Comparison of ENCODE assay signal across 21 cellular contexts in genomic region chr1:42783092-42783491, GRCh38. TPM values are rescaled to one million over a fixed set of nuclear protein-coding genes. Genes with fewer than 3 reads are reported as not detected.
A peak's percentile ranks its signal among the peaks of the same experiment; 100 is the strongest.
DNase-seq lines count a peak whose midpoint lies in the region; ATAC-seq, FAIRE-seq and TF ChIP-seq lines count a peak whose summit lies in the region.
"Had no signal": no experiment of that assay in that cellular context is flagged by ENCODE, and none has a peak within 500 bp of the region (broad histone marks: within the 10 kb centered on the region; RNA-seq: fewer than 3 reads in every experiment).

No MANE protein-coding gene starts in this region.

- H3K4me1 ChIP-seq in HepG2 (ENCODE audit: insufficient read depth, low read length) (no peaks in the 10 kb centered on the region), right lobe of liver (peaks cover 0 to 7% (median 0%) of the 10 kb centered on the region in 4 donors)
- H3K4me1 ChIP-seq: A549 had no signal

- H3K4me3 Mint-ChIP-seq in T-helper 17 cell = no peak overlapping the region
- H3K4me3 Mint-ChIP-seq: B cell had no signal

- no peaks in the 10 kb centered on the region for H3K9me3 ChIP-seq in HepG2 (ENCODE audit: low read length)
- no peaks in the 10 kb centered on the region for H3K9me3 ChIP-seq in right lobe of liver
- no peaks in the 10 kb centered on the region for H3K9me3 ChIP-seq in T-helper 17 cell (ENCODE audit: control insufficient read depth, low read length, poor library complexity, severe bottlenecking)
- H3K9me3 ChIP-seq: A549; BLaER1 treated with 17β-estradiol and CSF1 and Interleukin-3, amounts not matched to agents 10 nM and 100 nM had no signal

- peak overlapping the region; percentile 34 for H3K27ac Mint-ChIP-seq in T-helper 17 cell
- H3K27ac Mint-ChIP-seq: B cell had no signal

- H3K36me3 ChIP-seq in HepG2 (replicated peaks in 1 of 2; ENCODE audit: control insufficient read depth in 1 of 2, insufficient read depth in 2 of 2, low read length in 2 of 2) (peaks cover 2 to 13% of the 10 kb centered on the region in 2 experiments; a peak in 3 of 5 replicates), right lobe of liver (no peaks in the 10 kb centered on the region)

- intact Hi-C loops in HepG2 (cut with micrococcal nuclease; ENCODE audit: unreplicated experiment) = no loop called here
- intact Hi-C loops in right lobe of liver (cut with DNase I) = no loop called here

- no peak for FAIRE-seq in HepG2 (lab: Jason Lieb, UNC)
- FAIRE-seq: A549, G401.6, GM12891 had no signal

- TF ChIP-seq POLR2A in HepG2 (IDR thresholded peaks at IDR 0.05; ENCODE audit: insufficient read depth in 1 of 2, low read depth in 2 of 2, low read length in 2 of 2) (no peak), right lobe of liver (IDR thresholded peaks at IDR 0.05) (no peak)

- no peaks in the 10 kb centered on the region for H3K79me2 ChIP-seq in HepG2 (ENCODE audit: insufficient read depth, low read length)

- CTCF ChIA-PET in HepG2 (lab: Yijun Ruan, JAX; ENCODE audit: low intra/inter-chr PET ratio, low total read pairs) = interaction anchor here (0.8 kb wide), 1 partner anchor 291 kb away, joined by 3 read pairs; no protein-coding TSS in a partner anchor

- 97% methylated on average over 2 of the region's 2 CpGs for WGBS in HepG2 (ENCODE audit: low lambda C conversion rate)
- 92% methylated on average over 2 of the region's 2 CpGs for WGBS in right lobe of liver (ENCODE audit: insufficient coverage, low coverage, low lambda C conversion rate, missing lambda C conversion rate)

- H4K20me1 ChIP-seq in HepG2 (ENCODE audit: insufficient read depth, low read length) = no peaks in the 10 kb centered on the region

- TF ChIP-seq EP300 in HepG2 (IDR thresholded peaks at IDR 0.05; ENCODE audit: low read depth in 2 of 2, low read length in 2 of 2) (no peak), HepG2 (CRISPR knock-in tag; IDR thresholded peaks at IDR 0.05; ENCODE audit: borderline replicate concordance) (no peak)

- TF ChIP-seq RAD21 in HepG2 (CRISPR knock-in tag; IDR thresholded peaks at IDR 0.05) = no peak

- peaks cover 25% of the 10 kb centered on the region for H3K4me1 Mint-ChIP-seq in T-helper 17 cell

- H3K36me3 Mint-ChIP-seq in T-helper 17 cell (ENCODE audit: low read depth) = peaks cover 15% of the 10 kb centered on the region

- no peak overlapping the region for H3K9ac ChIP-seq in HepG2 (ENCODE audit: insufficient read depth, low read depth, low read length)
- H3K9ac ChIP-seq: BLaER1 treated with 17β-estradiol and CSF1 and Interleukin-3, amounts not matched to agents 10 nM and 100 nM had no signal

- no peak for TF ChIP-seq CTCF in HepG2 (CRISPR knock-in tag; IDR thresholded peaks at IDR 0.05)
- no peak for TF ChIP-seq CTCF in right lobe of liver (IDR thresholded peaks at IDR 0.05)

- BruUV-seq in HepG2 (replicated peaks; lab: Mats Ljungman, UMichigan) = no TSS peak

- no peak overlapping the region for H3K4me2 ChIP-seq in HepG2 (ENCODE audit: low read depth, low read length)
- H3K4me2 ChIP-seq: A549 had no signal

- H3K4me3 ChIP-seq in HepG2 (replicated peaks in 1 of 3; ENCODE audit: insufficient read depth in 1 of 3, low read depth in 2 of 3, low read length in 3 of 3) (no peak overlapping the region), right lobe of liver (no peak overlapping the region)
- H3K4me3 ChIP-seq: A549; BLaER1 treated with 17β-estradiol and CSF1 and Interleukin-3, amounts not matched to agents 10 nM and 100 nM had no signal

- POLR2A ChIA-PET in HepG2 (lab: Yijun Ruan, JAX) = interaction anchor here (3.2 kb wide), 1 partner anchor 16 kb away, joined by 9 read pairs; the partner anchor contains the start of genes C1orf50 and P3H1

- no peak overlapping the region for H3K27ac ChIP-seq in HepG2 (ENCODE audit: extremely low read length, insufficient read depth, low read length)
- no peak overlapping the region for H3K27ac ChIP-seq in right lobe of liver
- peak overlapping the region; percentile 38 for H3K27ac ChIP-seq in epithelial cell of prostate
- H3K27ac ChIP-seq: 22Rv1; A549; BLaER1 treated with 17β-estradiol and CSF1 and Interleukin-3, amounts not matched to agents 10 nM and 100 nM; C4-2B had no signal

- H2AFZ ChIP-seq in HepG2 (ENCODE audit: low read length) = no peak overlapping the region

- H3K27me3 ChIP-seq in HepG2 (ENCODE audit: control insufficient read depth in 1 of 2, insufficient read depth in 2 of 2, low read length in 2 of 2) (no peaks in the 10 kb centered on the region), right lobe of liver (no peaks in the 10 kb centered on the region)

- in situ Hi-C loops in HepG2 (cut with HindIII; ENCODE audit: extremely low pct_ligation_motif_present, low pct_unique_long_range_greater_than_20kb) = no loop called here

- DNase-seq in HepG2 (ENCODE audit: low spot score) (no peak), right lobe of liver (no peak), T-helper 17 cell (no peak), epithelial cell of prostate (ENCODE audit: low read depth, low spot score) (no peak), DMS 273 (lab: John Stamatoyannopoulos, UW; ENCODE audit: unreplicated experiment) (no peak)
- DNase-seq: AML-193; CD4-positive, alpha-beta memory T cell; CD8-positive, alpha-beta memory T cell; COR-L47; DMS79 treated with DMSO at 0.1 percent for 48 hours; GF-D8 had no signal

- no peaks in the 10 kb centered on the region for H3K27me3 Mint-ChIP-seq in T-helper 17 cell
- H3K27me3 Mint-ChIP-seq: CD4-positive, alpha-beta memory T cell had no signal

- ATAC-seq in HepG2 = no peak
- no peak for ATAC-seq in right lobe of liver
- ATAC-seq in T-helper 17 cell = no peak
- no peak for ATAC-seq in GM18868 (IDR thresholded peaks at IDR 0.05; ENCODE audit: unreplicated experiment)
- ATAC-seq: A549 had no signal

RNA-seq across cellular contexts. Expression of gene TMEM269, which starts 1.7 kb away (rescaled TPM):
- total RNA-seq in HepG2 (2016; rRNA removed; fragmentation: Illumina TruSeq; extraction: Trizol) (0.15 and 0.24 TPM in 2 replicates), right lobe of liver (under 1 TPM in 1 of 6 experiments, not detected in 5; 0.07 TPM), T-helper 17 cell (under 1 TPM; 0.42 to 0.47 TPM)
- not detected in 2 replicates for total RNA-seq in HepG2 (2016; cell fraction: cytosol; rRNA removed; fragmentation: Illumina TruSeq; extraction: Trizol; ENCODE audit: low read depth)
- 0.11 TPM in 1 of 2 replicates, not detected in the other for total RNA-seq in HepG2 (2016; cell fraction: insoluble cytoplasmic fraction; rRNA removed; fragmentation: Illumina TruSeq; extraction: Trizol)
- total RNA-seq in HepG2 (2016; cell fraction: membrane; rRNA removed; fragmentation: Illumina TruSeq; extraction: Trizol) = 0.06 TPM in 1 of 2 replicates, not detected in the other
- total RNA-seq in HepG2 (2016; cell fraction: nucleus; rRNA removed; fragmentation: Illumina TruSeq; extraction: Trizol) = 0.28 TPM in 1 of 2 replicates, not detected in the other
- 0.14 and 0.21 TPM in 2 replicates for polyA plus RNA-seq in HepG2 (2011; rRNA removed)
- 0.04 and 0.05 TPM in 2 replicates for polyA plus RNA-seq in HepG2 (2011; cell fraction: cytosol; rRNA removed)
- 0.24 and 0.28 TPM in 2 replicates for polyA plus RNA-seq in HepG2 (2011; cell fraction: nucleus; rRNA removed)
- polyA plus RNA-seq in HepG2 (2012) = 0.32 and 0.42 TPM in 2 replicates
- polyA plus RNA-seq in HepG2 (2016; cell fraction: cytosol; fragmentation: Illumina TruSeq; extraction: Trizol; ENCODE audit: low read depth) = 0.03 TPM in 1 of 2 replicates, not detected in the other
- polyA plus RNA-seq in HepG2 (2016; cell fraction: insoluble cytoplasmic fraction; fragmentation: Illumina TruSeq; extraction: Trizol; ENCODE audit: low read depth) = 0.09 and 0.15 TPM in 2 replicates
- 0.07 TPM in 1 of 2 replicates, not detected in the other for polyA plus RNA-seq in HepG2 (2016; cell fraction: membrane; fragmentation: Illumina TruSeq; extraction: Trizol; ENCODE audit: low read depth)
- polyA plus RNA-seq in HepG2 (2016; cell fraction: nucleus; fragmentation: Illumina TruSeq; extraction: Trizol; ENCODE audit: insufficient read depth, low read depth) = 0.53 and 0.57 TPM in 2 replicates
- 0.80 and 1.0 TPM in 2 replicates for polyA minus RNA-seq in HepG2 (2011; rRNA and poly(A)+ RNA removed; ENCODE audit: low replicate concordance)
- polyA minus RNA-seq in HepG2 (2011; cell fraction: cytosol; rRNA and poly(A)+ RNA removed) = not detected in 2 replicates
- polyA minus RNA-seq in HepG2 (2011; cell fraction: nucleus; rRNA and poly(A)+ RNA removed) = 0.37 and 0.39 TPM in 2 replicates
- total RNA-seq: A172 had no signal
- polyA plus RNA-seq: BJ; CD4-positive, alpha-beta memory T cell; CD8-positive, alpha-beta memory T cell had no signal

RNA-seq across cellular contexts. Expression of gene C1orf50, which starts 16.0 kb away (rescaled TPM):
- total RNA-seq in HepG2 (2016; rRNA removed; fragmentation: Illumina TruSeq; extraction: Trizol) = 4.8 and 5.3 TPM in 2 replicates
- 10.8 and 12.2 TPM in 2 replicates for total RNA-seq in HepG2 (2016; cell fraction: cytosol; rRNA removed; fragmentation: Illumina TruSeq; extraction: Trizol; ENCODE audit: low read depth)
- 2.9 and 3.7 TPM in 2 replicates for total RNA-seq in HepG2 (2016; cell fraction: insoluble cytoplasmic fraction; rRNA removed; fragmentation: Illumina TruSeq; extraction: Trizol)
- total RNA-seq in HepG2 (2016; cell fraction: membrane; rRNA removed; fragmentation: Illumina TruSeq; extraction: Trizol) = 3.9 and 5.2 TPM in 2 replicates
- 2.9 and 5.1 TPM in 2 replicates for total RNA-seq in HepG2 (2016; cell fraction: nucleus; rRNA removed; fragmentation: Illumina TruSeq; extraction: Trizol)
- 4.3 and 5.5 TPM in 2 replicates for polyA plus RNA-seq in HepG2 (2011; rRNA removed)
- 3.5 and 5.8 TPM in 2 replicates for polyA plus RNA-seq in HepG2 (2011; cell fraction: cytosol; rRNA removed)
- 1.6 and 3.2 TPM in 2 replicates for polyA plus RNA-seq in HepG2 (2011; cell fraction: nucleus; rRNA removed)
- polyA plus RNA-seq in HepG2 (2012) = 2.2 and 6.4 TPM in 2 replicates
- polyA plus RNA-seq in HepG2 (2016; cell fraction: cytosol; fragmentation: Illumina TruSeq; extraction: Trizol; ENCODE audit: low read depth) = 5.6 and 5.8 TPM in 2 replicates
- 6.1 and 6.6 TPM in 2 replicates for polyA plus RNA-seq in HepG2 (2016; cell fraction: insoluble cytoplasmic fraction; fragmentation: Illumina TruSeq; extraction: Trizol; ENCODE audit: low read depth)
- 5.2 and 6.0 TPM in 2 replicates for polyA plus RNA-seq in HepG2 (2016; cell fraction: membrane; fragmentation: Illumina TruSeq; extraction: Trizol; ENCODE audit: low read depth)
- 5.7 and 7.0 TPM in 2 replicates for polyA plus RNA-seq in HepG2 (2016; cell fraction: nucleus; fragmentation: Illumina TruSeq; extraction: Trizol; ENCODE audit: insufficient read depth, low read depth)
- polyA minus RNA-seq in HepG2 (2011; rRNA and poly(A)+ RNA removed; ENCODE audit: low replicate concordance) = 1.6 and 1.8 TPM in 2 replicates
- 1.3 and 2.1 TPM in 2 replicates for polyA minus RNA-seq in HepG2 (2011; cell fraction: cytosol; rRNA and poly(A)+ RNA removed)
- 8.0 and 9.6 TPM in 2 replicates for polyA minus RNA-seq in HepG2 (2011; cell fraction: nucleus; rRNA and poly(A)+ RNA removed)
- total RNA-seq in right lobe of liver = 1 to 10 TPM; 4.7 to 6.4 (median 5.3) TPM
- 10 to 100 TPM; 14.8 to 15.5 TPM for total RNA-seq in T-helper 17 cell

RNA-seq across cellular contexts. Expression of gene P3H1, which starts 16.3 kb away (rescaled TPM):
- total RNA-seq in HepG2 (2016; rRNA removed; fragmentation: Illumina TruSeq; extraction: Trizol) (18.7 and 64.6 TPM in 2 replicates), right lobe of liver (10 to 100 TPM; 19.7 to 25.3 (median 21.6) TPM), T-helper 17 cell (10 to 100 TPM; 22.5 to 26.7 TPM)
- total RNA-seq in HepG2 (2016; cell fraction: cytosol; rRNA removed; fragmentation: Illumina TruSeq; extraction: Trizol; ENCODE audit: low read depth) = 7.7 and 10.2 TPM in 2 replicates
- total RNA-seq in HepG2 (2016; cell fraction: insoluble cytoplasmic fraction; rRNA removed; fragmentation: Illumina TruSeq; extraction: Trizol) = 17.1 and 62.4 TPM in 2 replicates
- total RNA-seq in HepG2 (2016; cell fraction: membrane; rRNA removed; fragmentation: Illumina TruSeq; extraction: Trizol) = 13.7 and 16.5 TPM in 2 replicates
- total RNA-seq in HepG2 (2016; cell fraction: nucleus; rRNA removed; fragmentation: Illumina TruSeq; extraction: Trizol) = 78.4 and 82.0 TPM in 2 replicates
- polyA plus RNA-seq in HepG2 (2011; rRNA removed) = 113 and 120 TPM in 2 replicates
- 56.7 and 104 TPM in 2 replicates for polyA plus RNA-seq in HepG2 (2011; cell fraction: cytosol; rRNA removed)
- polyA plus RNA-seq in HepG2 (2011; cell fraction: nucleus; rRNA removed) = 450 and 596 TPM in 2 replicates
- polyA plus RNA-seq in HepG2 (2012) = 41.5 and 50.0 TPM in 2 replicates
- polyA plus RNA-seq in HepG2 (2016; cell fraction: cytosol; fragmentation: Illumina TruSeq; extraction: Trizol; ENCODE audit: low read depth) = 9.2 and 9.6 TPM in 2 replicates
- 19.1 and 25.3 TPM in 2 replicates for polyA plus RNA-seq in HepG2 (2016; cell fraction: insoluble cytoplasmic fraction; fragmentation: Illumina TruSeq; extraction: Trizol; ENCODE audit: low read depth)
- polyA plus RNA-seq in HepG2 (2016; cell fraction: membrane; fragmentation: Illumina TruSeq; extraction: Trizol; ENCODE audit: low read depth) = 9.6 and 14.2 TPM in 2 replicates
- polyA plus RNA-seq in HepG2 (2016; cell fraction: nucleus; fragmentation: Illumina TruSeq; extraction: Trizol; ENCODE audit: insufficient read depth, low read depth) = 186 and 190 TPM in 2 replicates
- polyA minus RNA-seq in HepG2 (2011; rRNA and poly(A)+ RNA removed; ENCODE audit: low replicate concordance) = 93.6 and 129 TPM in 2 replicates
- 49.2 and 50.5 TPM in 2 replicates for polyA minus RNA-seq in HepG2 (2011; cell fraction: cytosol; rRNA and poly(A)+ RNA removed)
- 100 and 101 TPM in 2 replicates for polyA minus RNA-seq in HepG2 (2011; cell fraction: nucleus; rRNA and poly(A)+ RNA removed)

RNA-seq across cellular contexts. Expression of gene ERMAP, which starts 33.8 kb away (rescaled TPM):
- total RNA-seq in HepG2 (2016; rRNA removed; fragmentation: Illumina TruSeq; extraction: Trizol) (2.6 and 4.4 TPM in 2 replicates), right lobe of liver (10 to 100 TPM in 4 of 6 experiments, 1 to 10 TPM in 2; 6.6 to 16.2 (median 13.9) TPM), T-helper 17 cell (1 to 10 TPM; 6.4 to 8.9 TPM)
- 2.1 and 2.2 TPM in 2 replicates for total RNA-seq in HepG2 (2016; cell fraction: cytosol; rRNA removed; fragmentation: Illumina TruSeq; extraction: Trizol; ENCODE audit: low read depth)
- total RNA-seq in HepG2 (2016; cell fraction: insoluble cytoplasmic fraction; rRNA removed; fragmentation: Illumina TruSeq; extraction: Trizol) = 2.2 and 4.0 TPM in 2 replicates
- 2.5 and 3.6 TPM in 2 replicates for total RNA-seq in HepG2 (2016; cell fraction: membrane; rRNA removed; fragmentation: Illumina TruSeq; extraction: Trizol)
- 3.9 and 4.6 TPM in 2 replicates for total RNA-seq in HepG2 (2016; cell fraction: nucleus; rRNA removed; fragmentation: Illumina TruSeq; extraction: Trizol)
- polyA plus RNA-seq in HepG2 (2011; rRNA removed) = 2.2 and 2.4 TPM in 2 replicates
- 1.8 and 1.9 TPM in 2 replicates for polyA plus RNA-seq in HepG2 (2011; cell fraction: cytosol; rRNA removed)
- polyA plus RNA-seq in HepG2 (2011; cell fraction: nucleus; rRNA removed) = 3.2 and 4.1 TPM in 2 replicates
- 1.9 and 2.7 TPM in 2 replicates for polyA plus RNA-seq in HepG2 (2012)
- polyA plus RNA-seq in HepG2 (2016; cell fraction: cytosol; fragmentation: Illumina TruSeq; extraction: Trizol; ENCODE audit: low read depth) = 1.0 and 1.5 TPM in 2 replicates
- polyA plus RNA-seq in HepG2 (2016; cell fraction: insoluble cytoplasmic fraction; fragmentation: Illumina TruSeq; extraction: Trizol; ENCODE audit: low read depth) = 1.4 and 1.8 TPM in 2 replicates
- polyA plus RNA-seq in HepG2 (2016; cell fraction: membrane; fragmentation: Illumina TruSeq; extraction: Trizol; ENCODE audit: low read depth) = 2.2 TPM in 2 replicates
- 5.5 and 6.9 TPM in 2 replicates for polyA plus RNA-seq in HepG2 (2016; cell fraction: nucleus; fragmentation: Illumina TruSeq; extraction: Trizol; ENCODE audit: insufficient read depth, low read depth)
- 2.7 and 3.5 TPM in 2 replicates for polyA minus RNA-seq in HepG2 (2011; rRNA and poly(A)+ RNA removed; ENCODE audit: low replicate concordance)
- polyA minus RNA-seq in HepG2 (2011; cell fraction: cytosol; rRNA and poly(A)+ RNA removed) = 1.4 and 2.6 TPM in 2 replicates
- 8.1 and 9.9 TPM in 2 replicates for polyA minus RNA-seq in HepG2 (2011; cell fraction: nucleus; rRNA and poly(A)+ RNA removed)

RNA-seq across cellular contexts. Expression of gene SVBP, which starts 34.1 kb away (rescaled TPM):
- 45.2 and 48.2 TPM in 2 replicates for total RNA-seq in HepG2 (2016; rRNA removed; fragmentation: Illumina TruSeq; extraction: Trizol)
- 182 and 196 TPM in 2 replicates for total RNA-seq in HepG2 (2016; cell fraction: cytosol; rRNA removed; fragmentation: Illumina TruSeq; extraction: Trizol; ENCODE audit: low read depth)
- 45.7 and 49.4 TPM in 2 replicates for total RNA-seq in HepG2 (2016; cell fraction: insoluble cytoplasmic fraction; rRNA removed; fragmentation: Illumina TruSeq; extraction: Trizol)
- total RNA-seq in HepG2 (2016; cell fraction: membrane; rRNA removed; fragmentation: Illumina TruSeq; extraction: Trizol) = 127 and 132 TPM in 2 replicates
- total RNA-seq in HepG2 (2016; cell fraction: nucleus; rRNA removed; fragmentation: Illumina TruSeq; extraction: Trizol) = 14.9 and 18.9 TPM in 2 replicates
- polyA plus RNA-seq in HepG2 (2011; rRNA removed) = 22.5 and 28.8 TPM in 2 replicates
- polyA plus RNA-seq in HepG2 (2011; cell fraction: cytosol; rRNA removed) = 13.4 and 24.1 TPM in 2 replicates
- polyA plus RNA-seq in HepG2 (2011; cell fraction: nucleus; rRNA removed) = 5.7 and 6.2 TPM in 2 replicates
- polyA plus RNA-seq in HepG2 (2012) = 34.3 and 43.7 TPM in 2 replicates
- 234 and 253 TPM in 2 replicates for polyA plus RNA-seq in HepG2 (2016; cell fraction: cytosol; fragmentation: Illumina TruSeq; extraction: Trizol; ENCODE audit: low read depth)
- 43.8 and 48.4 TPM in 2 replicates for polyA plus RNA-seq in HepG2 (2016; cell fraction: insoluble cytoplasmic fraction; fragmentation: Illumina TruSeq; extraction: Trizol; ENCODE audit: low read depth)
- 121 and 145 TPM in 2 replicates for polyA plus RNA-seq in HepG2 (2016; cell fraction: membrane; fragmentation: Illumina TruSeq; extraction: Trizol; ENCODE audit: low read depth)
- polyA plus RNA-seq in HepG2 (2016; cell fraction: nucleus; fragmentation: Illumina TruSeq; extraction: Trizol; ENCODE audit: insufficient read depth, low read depth) = 27.4 and 30.9 TPM in 2 replicates
- 1.9 and 2.1 TPM in 2 replicates for polyA minus RNA-seq in HepG2 (2011; rRNA and poly(A)+ RNA removed; ENCODE audit: low replicate concordance)
- 3.4 and 7.3 TPM in 2 replicates for polyA minus RNA-seq in HepG2 (2011; cell fraction: cytosol; rRNA and poly(A)+ RNA removed)
- polyA minus RNA-seq in HepG2 (2011; cell fraction: nucleus; rRNA and poly(A)+ RNA removed) = 10.8 and 11.4 TPM in 2 replicates
- 10 to 100 TPM in 3 of 6 experiments, 1 to 10 TPM in 3; 6.0 to 12.8 (median 10.6) TPM for total RNA-seq in right lobe of liver
- 10 to 100 TPM; 16.9 to 18.8 TPM for total RNA-seq in T-helper 17 cell
